Comparison of ENCODE assay signal across 29 cellular contexts in the genomic region with DNA sequence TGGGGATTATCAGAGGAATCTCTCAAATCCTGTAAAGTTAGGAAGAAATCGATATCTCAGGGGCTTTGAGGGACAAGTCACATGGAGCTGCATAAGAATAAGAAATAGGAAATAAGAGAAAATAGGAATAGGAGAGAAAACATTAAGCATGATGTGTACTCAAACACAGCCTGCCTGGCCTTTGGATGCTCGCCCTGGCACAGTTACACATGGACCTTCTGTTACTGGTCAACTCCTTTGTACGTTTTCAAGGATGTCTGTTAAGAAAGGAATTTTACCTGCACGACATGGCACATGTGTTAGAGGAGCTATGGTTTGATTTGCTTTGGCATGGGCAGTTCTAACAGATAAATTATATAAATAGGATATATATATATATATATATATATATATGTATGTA.
"Had no signal": no experiment of that assay in that cellular context is flagged by ENCODE, and none has a peak within 500 bp of the region (broad histone marks: within the 10 kb centered on the region; RNA-seq: fewer than 3 reads in every experiment).

No MANE protein-coding gene starts in this region.

- H3K9me3 ChIP-seq: SJCRH30 had no signal

- H3K27ac ChIP-seq: PC-9, RWPE1, SJCRH30, SK-N-MC had no signal

- DNase-seq: Kasumi-1, KG1, MM.1S, MV-4-11, NCI-H1092, NCI-H1105, NCI-H1417 treated with DMSO at 0.1 percent for 48 hours, NCI-H1436 treated with DMSO at 0.1 percent for 48 hours, NCI-H1694 treated with DMSO at 0.1 percent for 48 hours, NCI-H187 treated with DMSO at 0.1 percent for 48 hours, NCI-H2029, NCI-H2081, NCI-H2171 treated with DMSO at 0.1 percent for 48 hours, NCI-H2227 treated with DMSO at 0.1 percent for 48 hours, NCI-H345, NCI-H510A, NCI-H524, NCI-H526, NCI-H774, PC-9, SHP77, SIG-M5, SJCRH30, T-cell had no signal

- H3K36me3 ChIP-seq: SJCRH30 had no signal

- H3K27me3 ChIP-seq: SJCRH30 had no signal

- ATAC-seq: Panc1, Right ventricle myocardium inferior, SK-N-SH treated with all-trans-retinoic acid at 6 μM for 48 hours, T-cell had no signal

- H3K4me3 ChIP-seq: PC-9, SJCRH30, SK-N-MC had no signal

- H3K4me1 ChIP-seq: SJCRH30 had no signal
